In the genomic region with DNA sequence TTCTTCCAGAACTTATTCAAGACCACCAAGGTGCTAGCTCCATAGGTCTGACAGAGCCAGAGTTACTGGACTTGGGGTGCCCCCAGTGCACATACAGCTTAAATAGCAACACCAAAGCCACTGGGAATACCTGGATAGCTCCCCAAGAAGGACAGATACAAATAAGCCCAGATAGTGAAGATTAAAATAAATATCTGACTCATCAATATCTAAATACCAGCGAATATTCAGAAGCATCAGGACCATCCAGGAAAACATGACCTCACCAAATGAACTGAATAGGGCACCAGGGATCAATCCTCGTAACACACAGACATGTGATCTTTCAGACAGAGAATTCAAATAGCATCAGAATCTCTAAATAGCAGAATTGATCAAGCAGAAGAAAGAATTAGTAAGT, we compare ENCODE assay signal across 26 cellular contexts.
DNase-seq lines count a peak whose midpoint lies in the region; ATAC-seq, FAIRE-seq and TF ChIP-seq lines count a peak whose summit lies in the region.
"Had no signal": no experiment of that assay in that cellular context is flagged by ENCODE, and none has a peak within 500 bp of the region (broad histone marks: within the 10 kb centered on the region; RNA-seq: fewer than 3 reads in every experiment).

No MANE protein-coding gene starts in this region.

- CTCF ChIA-PET in HepG2 (lab: Yijun Ruan, JAX; ENCODE audit: low intra/inter-chr PET ratio, low total read pairs), result no interaction called here
- CTCF ChIA-PET in PC-9 (lab: Charles Lee), result no interaction called here
- CTCF ChIA-PET in K562 (lab: Yijun Ruan, JAX; ENCODE audit: low intra/inter-chr PET ratio), result no interaction called here

- H4K20me1 ChIP-seq in HepG2 (ENCODE audit: insufficient read depth, low read length) (no peaks in the 10 kb centered on the region), PC-9 (ENCODE audit: insufficient read depth) (no peaks in the 10 kb centered on the region), K562 (replicated peaks; ENCODE audit: control insufficient read depth, insufficient read depth, low read length) (no peaks in the 10 kb centered on the region)
- H4K20me1 ChIP-seq: BLaER1 had no signal

- H3K4me1 ChIP-seq in HepG2 (ENCODE audit: insufficient read depth, low read length), result no peaks in the 10 kb centered on the region
- no peaks in the 10 kb centered on the region for H3K4me1 ChIP-seq in right lobe of liver
- H3K4me1 ChIP-seq in PC-9 (replicated peaks; ENCODE audit: insufficient read depth), result no peaks in the 10 kb centered on the region
- no peaks in the 10 kb centered on the region for H3K4me1 ChIP-seq in K562 (replicated peaks in 1 of 2; ENCODE audit: control insufficient read depth in 2 of 2, insufficient read depth in 2 of 2, low read length in 2 of 2)
- H3K4me1 ChIP-seq: BE2C, BLaER1 had no signal

- POLR2A ChIA-PET in HepG2 (lab: Yijun Ruan, JAX), result no interaction called here
- POLR2A ChIA-PET in PC-9 (lab: Charles Lee; ENCODE audit: unreplicated experiment), result no interaction called here
- POLR2A ChIA-PET in K562 (lab: Yijun Ruan, JAX), result no interaction called here

- no peak for TF ChIP-seq RAD21 in HepG2 (CRISPR knock-in tag; IDR thresholded peaks at IDR 0.05)
- TF ChIP-seq RAD21 in K562 (CRISPR knock-in tag; conservative IDR thresholded peaks at IDR 0.05 in 1 of 2, IDR thresholded peaks at IDR 0.05 in 1 of 2), result no peak

- H3K79me2 ChIP-seq in HepG2 (ENCODE audit: insufficient read depth, low read length) (no peaks in the 10 kb centered on the region), PC-9 (ENCODE audit: low read depth) (no peaks in the 10 kb centered on the region), K562 (ENCODE audit: control insufficient read depth, insufficient read depth, low read length) (no peaks in the 10 kb centered on the region)

- FAIRE-seq in HepG2 (lab: Jason Lieb, UNC), result no peak
- FAIRE-seq in K562 (lab: Jason Lieb, UNC), result no peak
- FAIRE-seq: GM12878, GM12892, GM18507 had no signal

- TF ChIP-seq EP300 in HepG2 (IDR thresholded peaks at IDR 0.05; ENCODE audit: low read depth in 2 of 2, low read length in 2 of 2), result no peak
- TF ChIP-seq EP300 in HepG2 (CRISPR knock-in tag; IDR thresholded peaks at IDR 0.05; ENCODE audit: borderline replicate concordance), result no peak
- no peak for TF ChIP-seq EP300 in K562 (IDR thresholded peaks at IDR 0.05; ENCODE audit: low read length)

- H3K27ac Mint-ChIP-seq in glutamatergic neuron (ENCODE audit: unreplicated experiment), result no peak overlapping the region
- H3K27ac Mint-ChIP-seq: CD14-positive monocyte; CD4-positive, alpha-beta memory T cell; CD4-positive, CD25-positive, alpha-beta regulatory T cell; CD8-positive, alpha-beta memory T cell had no signal

- H3K27ac ChIP-seq in HepG2 (ENCODE audit: extremely low read length, insufficient read depth, low read length) (no peak overlapping the region), right lobe of liver (no peak overlapping the region), PC-9 (no peak overlapping the region), K562 (ENCODE audit: extremely low read depth, low read depth, low read length) (no peak overlapping the region)
- H3K27ac ChIP-seq: 22Rv1, BLaER1 had no signal

- no peak overlapping the region for H3K4me2 ChIP-seq in HepG2 (ENCODE audit: low read depth, low read length)
- H3K4me2 ChIP-seq in PC-9, result no peak overlapping the region
- H3K4me2 ChIP-seq in K562 (ENCODE audit: insufficient read depth, low read length), result no peak overlapping the region
- H3K4me2 ChIP-seq: BLaER1 had no signal

- BruUV-seq in HepG2 (replicated peaks; lab: Mats Ljungman, UMichigan), result no TSS peak
- no TSS peak for BruUV-seq in PC-9 (replicated peaks; lab: Mats Ljungman, UMichigan)
- BruUV-seq in K562 (replicated peaks; lab: Mats Ljungman, UMichigan), result no TSS peak

- in situ Hi-C loops in HepG2 (cut with HindIII; ENCODE audit: extremely low pct_ligation_motif_present, low pct_unique_long_range_greater_than_20kb), result no loop called here
- in situ Hi-C loops in K562 (cut with MboI), result no loop called here

- WGBS in HepG2 (ENCODE audit: low lambda C conversion rate), result 0% methylated on average over 2 of the region's 2 CpGs
- 17% methylated on average over 2 of the region's 2 CpGs for WGBS in right lobe of liver (ENCODE audit: insufficient coverage, low coverage, low lambda C conversion rate, missing lambda C conversion rate)
- WGBS in K562 (ENCODE audit: insufficient coverage, low coverage, missing lambda C conversion rate), result 0% methylated on average over 2 of the region's 2 CpGs

- no peak overlapping the region for H2AFZ ChIP-seq in HepG2 (ENCODE audit: low read length)
- H2AFZ ChIP-seq in PC-9, result 0 out of 2 replicates have a peak overlapping the region, but pooled peaks have one; percentile 45
- H2AFZ ChIP-seq in K562 (ENCODE audit: low read depth, low read length), result no peak overlapping the region

- H3K9me3 Mint-ChIP-seq in glutamatergic neuron (ENCODE audit: unreplicated experiment), result no peaks in the 10 kb centered on the region

- H3K9ac ChIP-seq in HepG2 (ENCODE audit: insufficient read depth, low read depth, low read length) (no peak overlapping the region), K562 (ENCODE audit: insufficient read depth in 1 of 2, low read depth in 2 of 2, low read length in 2 of 2) (no peak overlapping the region)
- H3K9ac ChIP-seq: BLaER1 had no signal

- no peaks in the 10 kb centered on the region; the same call in 1 of the 2 replicates for H3K9me2 ChIP-seq in PC-9 (ENCODE audit: insufficient read depth)

- TF ChIP-seq POLR2A in HepG2 (IDR thresholded peaks at IDR 0.05; ENCODE audit: insufficient read depth in 1 of 2, low read depth in 2 of 2, low read length in 2 of 2) (no peak), right lobe of liver (IDR thresholded peaks at IDR 0.05) (no peak), K562 (conservative IDR thresholded peaks at IDR 0.05) (no peak)

- no peaks in the 10 kb centered on the region for H3K36me3 ChIP-seq in HepG2 (replicated peaks in 1 of 2; ENCODE audit: control insufficient read depth in 1 of 2, insufficient read depth in 2 of 2, low read length in 2 of 2)
- no peaks in the 10 kb centered on the region for H3K36me3 ChIP-seq in right lobe of liver
- no peaks in the 10 kb centered on the region for H3K36me3 ChIP-seq in PC-9 (ENCODE audit: low read depth)
- H3K36me3 ChIP-seq in K562 (ENCODE audit: control insufficient read depth, insufficient read depth, low read length), result no peaks in the 10 kb centered on the region
- H3K36me3 ChIP-seq: BE2C, BLaER1 had no signal

- no peak for DNase-seq in HepG2 (ENCODE audit: low spot score)
- no peak for DNase-seq in right lobe of liver
- DNase-seq in PC-9, result no peak
- DNase-seq in K562 (ENCODE audit: extremely low read depth in 1 of 4, low spot score in 3 of 4), result no peak
- no peak for DNase-seq in NCI-H1417 treated with DMSO at 0.1 percent for 48 hours (lab: John Stamatoyannopoulos, UW)
- DNase-seq in glutamatergic neuron, result no peak
- DNase-seq: ACHN; BE2C; C1 segment of cervical spinal cord; CD4-positive, alpha-beta memory T cell; CD4-positive, CD25-positive, alpha-beta regulatory T cell; CD8-positive, alpha-beta memory T cell; COR-L47; DMS 273 treated with DMSO at 0.1 percent for 48 hours; DMS153; DMS53; DMS79; DND-41; EL; GDM1 had no signal

- H3K27me3 Mint-ChIP-seq in glutamatergic neuron (ENCODE audit: unreplicated experiment), result no peaks in the 10 kb centered on the region
- H3K27me3 Mint-ChIP-seq: CD4-positive, alpha-beta memory T cell; CD4-positive, CD25-positive, alpha-beta regulatory T cell; CD8-positive, alpha-beta memory T cell had no signal

- H3K4me1 Mint-ChIP-seq in glutamatergic neuron (ENCODE audit: low read depth, unreplicated experiment), result no peaks in the 10 kb centered on the region
- H3K4me1 Mint-ChIP-seq: CD14-positive monocyte; CD4-positive, alpha-beta memory T cell; CD4-positive, CD25-positive, alpha-beta regulatory T cell; CD8-positive, alpha-beta memory T cell had no signal

- H3K9me3 ChIP-seq in HepG2 (ENCODE audit: low read length), result peaks cover 21% of the 10 kb centered on the region; the same call in 1 of the 2 replicates
- H3K9me3 ChIP-seq in right lobe of liver, result no peaks in the 10 kb centered on the region
- no peaks in the 10 kb centered on the region for H3K9me3 ChIP-seq in PC-9 (ENCODE audit: insufficient read depth, low read depth)
- 0 out of 2 replicates have a peak, but pooled peaks cover 1% of the 10 kb centered on the region for H3K9me3 ChIP-seq in K562 (replicated peaks; ENCODE audit: control insufficient read depth, insufficient read depth, low read depth, low read length)
- H3K9me3 ChIP-seq: BE2C, BLaER1 had no signal

- H3K9me1 ChIP-seq in K562 (ENCODE audit: control insufficient read depth, insufficient read depth, low read length), result no peaks in the 10 kb centered on the region

- H3K4me3 ChIP-seq in HepG2 (replicated peaks in 1 of 3; ENCODE audit: insufficient read depth in 1 of 3, low read depth in 2 of 3, low read length in 3 of 3) (no peak overlapping the region), right lobe of liver (no peak overlapping the region), PC-9 (no peak overlapping the region), K562 (no peak overlapping the region)
- H3K4me3 ChIP-seq: BLaER1, GM12878 had no signal

- intact Hi-C loops in HepG2 (cut with micrococcal nuclease; ENCODE audit: unreplicated experiment) (no loop called here), right lobe of liver (cut with DNase I) (no loop called here), PC-9 (cut with micrococcal nuclease; ENCODE audit: unreplicated experiment) (no loop called here), K562 (cut with micrococcal nuclease) (no loop called here)

- TF ChIP-seq CTCF in HepG2 (CRISPR knock-in tag; IDR thresholded peaks at IDR 0.05) (no peak), right lobe of liver (IDR thresholded peaks at IDR 0.05) (no peak), PC-9 (conservative IDR thresholded peaks at IDR 0.05) (no peak), K562 (IDR thresholded peaks at IDR 0.05 in 2 of 3, conservative IDR thresholded peaks at IDR 0.05 in 1 of 3; ENCODE audit: insufficient read depth in 2 of 3, low read depth in 1 of 3, low read length in 3 of 3) (no peak), glutamatergic neuron (IDR thresholded peaks at IDR 0.05; ENCODE audit: partially characterized antibody, unreplicated experiment) (no peak)

- H3F3A ChIP-seq in PC-9 (ENCODE audit: insufficient read depth, low read depth), result no peaks in the 10 kb centered on the region

- ATAC-seq in HepG2, result no peak
- no peak for ATAC-seq in right lobe of liver
- no peak for ATAC-seq in K562
- ATAC-seq: GM12878 had no signal

- H3K36me3 Mint-ChIP-seq in glutamatergic neuron (ENCODE audit: unreplicated experiment), result no peaks in the 10 kb centered on the region
- H3K36me3 Mint-ChIP-seq: CD14-positive monocyte; CD4-positive, alpha-beta memory T cell; CD4-positive, CD25-positive, alpha-beta regulatory T cell; CD8-positive, alpha-beta memory T cell had no signal

- H3K27me3 ChIP-seq in HepG2 (ENCODE audit: control insufficient read depth in 1 of 2, insufficient read depth in 2 of 2, low read length in 2 of 2), result no peaks in the 10 kb centered on the region; a peak in 1 of 5 replicates
- H3K27me3 ChIP-seq in right lobe of liver, result no peaks in the 10 kb centered on the region
- H3K27me3 ChIP-seq in PC-9 (ENCODE audit: insufficient read depth, low read depth), result no peaks in the 10 kb centered on the region
- no peaks in the 10 kb centered on the region for H3K27me3 ChIP-seq in K562 (ENCODE audit: control insufficient read depth in 2 of 2, insufficient read depth in 2 of 2, low read length in 2 of 2)
- H3K27me3 ChIP-seq: BE2C, BLaER1 had no signal

- H3K4me3 Mint-ChIP-seq in glutamatergic neuron (ENCODE audit: unreplicated experiment), result no peak overlapping the region
- H3K4me3 Mint-ChIP-seq: CD14-positive monocyte; CD4-positive, alpha-beta memory T cell; CD4-positive, CD25-positive, alpha-beta regulatory T cell; CD8-positive, alpha-beta memory T cell had no signal
